ENCODE assay signal across 16 cellular contexts in the genomic region with DNA sequence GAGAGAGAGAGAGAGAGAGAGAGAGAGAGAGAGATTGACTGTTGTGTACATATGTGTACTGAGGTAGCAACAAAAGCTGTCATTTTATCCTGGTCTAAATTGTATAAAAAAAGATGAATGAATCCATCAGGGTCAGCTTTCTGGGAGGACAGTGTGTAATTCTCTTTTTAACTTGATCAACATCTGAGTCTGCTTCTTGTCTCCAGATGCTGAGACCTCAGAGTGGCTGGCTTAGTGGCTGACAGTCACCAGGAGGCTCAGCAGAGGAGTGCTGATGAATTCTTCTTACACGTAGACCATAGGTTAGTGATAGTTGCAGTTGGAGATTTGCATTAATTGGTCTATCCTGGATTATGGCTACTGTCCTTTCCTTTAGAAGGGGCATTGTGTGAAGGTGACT. TPM values are rescaled to one million over a fixed set of nuclear protein-coding genes. Genes with fewer than 3 reads are reported as not detected.
DNase-seq lines count a peak whose midpoint lies in the region; ATAC-seq and TF ChIP-seq lines count a peak whose summit lies in the region.
"Had no signal": no experiment of that assay in that cellular context is flagged by ENCODE, and none has a peak within 500 bp of the region (broad histone marks: within the 10 kb centered on the region; RNA-seq: fewer than 3 reads in every experiment).

No MANE protein-coding gene starts in this region.

- H3K27me3 ChIP-seq in neural progenitor cell, result no peaks in the 10 kb centered on the region
- H3K27me3 ChIP-seq: BLaER1 had no signal

- H3K27me3 Mint-ChIP-seq in neural progenitor cell (ENCODE audit: insufficient read depth, low read depth), result no peaks in the 10 kb centered on the region
- H3K27me3 Mint-ChIP-seq in HFFc6 (ENCODE audit: insufficient read depth), result peaks cover 45% of the 10 kb centered on the region
- H3K27me3 Mint-ChIP-seq in type B pancreatic cell, result peaks cover 56% of the 10 kb centered on the region

- H3K4me1 Mint-ChIP-seq in neural progenitor cell (peaks cover 40% of the 10 kb centered on the region), HFFc6 (ENCODE audit: low read depth) (no peaks in the 10 kb centered on the region), type B pancreatic cell (ENCODE audit: unreplicated experiment) (peaks cover 42% of the 10 kb centered on the region)
- H3K4me1 Mint-ChIP-seq: CD8-positive, alpha-beta memory T cell had no signal

- DNase-seq in NCI-H2171 treated with DMSO at 0.1 percent for 48 hours (lab: John Stamatoyannopoulos, UW) (peak; percentile 58), NCI-H2171 (lab: John Stamatoyannopoulos, UW) (no peak), NCI-H526 treated with DMSO at 0.1 percent for 48 hours (lab: John Stamatoyannopoulos, UW) (peak; percentile 74), neural progenitor cell (ENCODE audit: low spot score) (no peak), HFFc6 (no peak), type B pancreatic cell (ENCODE audit: extremely low spot score, unreplicated experiment) (no peak)
- DNase-seq in activated effector memory CD4-positive, alpha-beta T cell treated with anti-CD3 and anti-CD28 coated beads, Interleukin-2, amount 50 U/mL, for 16 hours, result no peak
- DNase-seq: 8988T; AML-193; Caco-2; CD8-positive, alpha-beta memory T cell; GM23248; H9 had no signal

- H3K9me3 Mint-ChIP-seq in neural progenitor cell, result no peaks in the 10 kb centered on the region
- H3K9me3 Mint-ChIP-seq in HFFc6, result no peaks in the 10 kb centered on the region
- H3K9me3 Mint-ChIP-seq in type B pancreatic cell, result no peaks in the 10 kb centered on the region
- H3K9me3 Mint-ChIP-seq: CD8-positive, alpha-beta memory T cell; H9 had no signal

- H4K20me1 ChIP-seq in neural progenitor cell (ENCODE audit: low read depth), result no peaks in the 10 kb centered on the region
- H4K20me1 ChIP-seq: BLaER1 had no signal

- peaks cover 29% of the 10 kb centered on the region for H3F3A ChIP-seq in neural progenitor cell (ENCODE audit: low read depth)

- H3K9me3 ChIP-seq in neural progenitor cell (ENCODE audit: low read depth), result no peaks in the 10 kb centered on the region
- H3K9me3 ChIP-seq: BLaER1, Caco-2 had no signal

- peak overlapping the region; percentile 61 for H3K4me2 ChIP-seq in neural progenitor cell
- H3K4me2 ChIP-seq: BLaER1 had no signal

- no peak overlapping the region for H3K4me3 ChIP-seq in neural progenitor cell
- H3K4me3 ChIP-seq: BLaER1, GM23248 had no signal

- H3K36me3 ChIP-seq in neural progenitor cell, result no peaks in the 10 kb centered on the region
- H3K36me3 ChIP-seq: BLaER1 had no signal

- TF ChIP-seq CTCF in neural progenitor cell (IDR thresholded peaks at IDR 0.05) (no peak), HFFc6 (IDR thresholded peaks at IDR 0.05) (no peak), type B pancreatic cell (conservative IDR thresholded peaks at IDR 0.05) (no peak)

- no peak overlapping the region for H3K27ac ChIP-seq in neural progenitor cell
- H3K27ac ChIP-seq: BLaER1, GM23248 had no signal

- no peak for ATAC-seq in SK-N-SH treated with all-trans-retinoic acid at 6 μM for 48 hours
- ATAC-seq: HepG2 had no signal

- H3K79me2 ChIP-seq in neural progenitor cell (ENCODE audit: low read depth), result no peaks in the 10 kb centered on the region

- H3K27ac Mint-ChIP-seq in neural progenitor cell (no peak overlapping the region), HFFc6 (no peak overlapping the region), type B pancreatic cell (no peak overlapping the region)
- H3K27ac Mint-ChIP-seq: CD8-positive, alpha-beta memory T cell; H9 had no signal

- H3K36me3 Mint-ChIP-seq in neural progenitor cell (no peaks in the 10 kb centered on the region), HFFc6 (ENCODE audit: low read depth) (no peaks in the 10 kb centered on the region), type B pancreatic cell (no peaks in the 10 kb centered on the region)
- H3K36me3 Mint-ChIP-seq: CD8-positive, alpha-beta memory T cell had no signal

- H3K9ac ChIP-seq in neural progenitor cell, result no peak overlapping the region
- H3K9ac ChIP-seq: BLaER1, GM23248 had no signal

- no peak overlapping the region for H2AFZ ChIP-seq in neural progenitor cell (replicated peaks)
- H2AFZ ChIP-seq: GM23248 had no signal

- H3K4me1 ChIP-seq in neural progenitor cell, result peaks cover 42% of the 10 kb centered on the region
- H3K4me1 ChIP-seq: Caco-2 had no signal

- H3K4me3 Mint-ChIP-seq in neural progenitor cell (no peak overlapping the region), HFFc6 (no peak overlapping the region), type B pancreatic cell (no peak overlapping the region)
- H3K4me3 Mint-ChIP-seq: CD8-positive, alpha-beta memory T cell; H9 had no signal

TF ChIP-seq in SK-N-SH treated with all-trans-retinoic acid at 6 μM for 48 hours, 23 proteins besides CTCF, POLR2A, EP300 and RAD21:
- TF ChIP-seq, protein P1, sequence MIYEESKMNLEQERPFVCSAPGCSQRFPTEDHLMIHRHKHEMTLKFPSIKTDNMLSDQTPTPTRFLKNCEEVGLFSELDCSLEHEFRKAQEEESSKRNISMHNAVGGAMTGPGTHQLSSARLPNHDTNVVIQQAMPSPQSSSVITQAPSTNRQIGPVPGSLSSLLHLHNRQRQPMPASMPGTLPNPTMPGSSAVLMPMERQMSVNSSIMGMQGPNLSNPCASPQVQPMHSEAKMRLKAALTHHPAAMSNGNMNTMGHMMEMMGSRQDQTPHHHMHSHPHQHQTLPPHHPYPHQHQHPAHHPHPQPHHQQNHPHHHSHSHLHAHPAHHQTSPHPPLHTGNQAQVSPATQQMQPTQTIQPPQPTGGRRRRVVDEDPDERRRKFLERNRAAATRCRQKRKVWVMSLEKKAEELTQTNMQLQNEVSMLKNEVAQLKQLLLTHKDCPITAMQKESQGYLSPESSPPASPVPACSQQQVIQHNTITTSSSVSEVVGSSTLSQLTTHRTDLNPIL (CRISPR knock-in tag; IDR thresholded peaks at IDR 0.05; ENCODE audit: low read depth), result no peak
- peak; percentile 77; the same call in 1 of the 2 replicates for TF ChIP-seq ZNF70 (CRISPR knock-in tag; IDR thresholded peaks at IDR 0.05)
- no peak for TF ChIP-seq POU6F1 (CRISPR knock-in tag; IDR thresholded peaks at IDR 0.05; ENCODE audit: borderline replicate concordance, low read depth)
- no peak for TF ChIP-seq TOX (CRISPR knock-in tag; IDR thresholded peaks at IDR 0.05; ENCODE audit: borderline replicate concordance)
- peak; percentile 52; the same call in 1 of the 2 replicates for TF ChIP-seq TSHZ2 (CRISPR knock-in tag; IDR thresholded peaks at IDR 0.05)
- TF ChIP-seq RARB (CRISPR knock-in tag; IDR thresholded peaks at IDR 0.05), result no peak

RNA-seq across cellular contexts. Expression of gene PLXNA2, which starts 28.5 kb away (rescaled TPM):
- total RNA-seq in neural progenitor cell (ENCODE audit: low replicate concordance) (1.7 and 2.3 TPM in 2 replicates), type B pancreatic cell (ENCODE audit: low replicate concordance) (80.1 and 120 TPM in 2 replicates)
- total RNA-seq in HFFc6 (2021; fragmentation: NEBNext Ultra II Directional; extraction: Animal tissue kit (Norgen Biotek cat#: 25700)), result 10 to 100 TPM; 20.9 to 29.9 (median 28.1) TPM

Comparison
In these comparisons a context has a peak if more than half of its experiments do, and no peak if none do; other contexts are left out.
1. DNase-seq: peak in NCI-H2171 treated with DMSO at 0.1 percent for 48 hours (single experiment) and NCI-H526 treated with DMSO at 0.1 percent for 48 hours (single experiment); none in NCI-H2171 (single experiment), neural progenitor cell (single experiment), HFFc6 (single experiment), type B pancreatic cell (single experiment) and activated effector memory CD4-positive, alpha-beta T cell treated with anti-CD3 and anti-CD28 coated beads, Interleukin-2, amount 50 U/mL, for 16 hours (single experiment).